In genomic region chr9:121196389-121196788, GRCh38 we compare ENCODE assay signal across 13 cellular contexts. TPM values are rescaled to one million over a fixed set of nuclear protein-coding genes. Genes with fewer than 3 reads are reported as not detected.
DNase-seq lines count a peak whose midpoint lies in the region; ATAC-seq and TF ChIP-seq lines count a peak whose summit lies in the region.
"Had no signal": no experiment of that assay in that cellular context is flagged by ENCODE, and none has a peak within 500 bp of the region (broad histone marks: within the 10 kb centered on the region; RNA-seq: fewer than 3 reads in every experiment).

No MANE protein-coding gene starts in this region.

- in situ Hi-C loops in KBM-7 (cut with MboI; ENCODE audit: low pct_unique_long_range_greater_than_20kb, low sequenced_read_pairs) = no loop called here

- no peaks in the 10 kb centered on the region for H3K36me3 Mint-ChIP-seq in mesothelial cell of epicardium

- H2AFZ ChIP-seq in SU-DHL-6 (ENCODE audit: low read depth, low read length, severe bottlenecking) = no peak overlapping the region

- peaks cover 68% of the 10 kb centered on the region for H3K4me1 Mint-ChIP-seq in mesothelial cell of epicardium

- no peaks in the 10 kb centered on the region for H3K27me3 ChIP-seq in SU-DHL-6 (ENCODE audit: low read length)

- peaks cover 45% of the 10 kb centered on the region; the same call in 1 of the 2 replicates for H3F3A ChIP-seq in SU-DHL-6 (ENCODE audit: insufficient read depth)

- ATAC-seq in GM21423 (IDR thresholded peaks at IDR 0.05; ENCODE audit: unreplicated experiment) = peak; percentile 41

- H3K4me3 ChIP-seq in GM08714 (ENCODE audit: low read length) = peak overlapping the region; percentile 41
- H3K4me3 ChIP-seq in SU-DHL-6 (ENCODE audit: insufficient read depth, low read length, poor library complexity, severe bottlenecking) = peak overlapping the region; percentile 9

- H4K20me1 ChIP-seq in SU-DHL-6 (ENCODE audit: low read depth, low read length) = peaks cover 87% of the 10 kb centered on the region

- DNase-seq in mesothelial cell of epicardium (ENCODE audit: low spot score in 2 of 2, unreplicated experiment in 2 of 2) (no peak), middle frontal gyrus (ENCODE audit: extremely low spot score, low spot score) (no peak), UCSD-AML1 (lab: John Stamatoyannopoulos, UW; ENCODE audit: unreplicated experiment) (no peak), KBM-7 (no peak), epidermal melanocyte (ENCODE audit: insufficient read length, low spot score) (no peak)
- DNase-seq: amniotic stem cell; DMS79 treated with DMSO at 0.1 percent for 48 hours; mesendoderm; stimulated activated CD4-positive, alpha-beta T cell treated with anti-CD3 and anti-CD28 coated beads, Interleukin-12 subunit alpha, Interleukin-12 subunit beta, amount 100 ng/mL, for 4 hours; WERI-Rb-1 had no signal

- H3K4me2 ChIP-seq in SU-DHL-6 (ENCODE audit: low read depth, low read length, poor library complexity, severe bottlenecking) = peak overlapping the region; percentile 94

- H3K79me2 ChIP-seq in SU-DHL-6 (ENCODE audit: insufficient read depth, low read length) = peaks cover 100% of the 10 kb centered on the region

- TF ChIP-seq CTCF in SU-DHL-6 (IDR thresholded peaks at IDR 0.05; ENCODE audit: insufficient read depth, low read length, poor library complexity, severe bottlenecking) (no peak), mesothelial cell of epicardium (IDR thresholded peaks at IDR 0.05; ENCODE audit: unreplicated experiment) (no peak)

- H3K27ac Mint-ChIP-seq in mesothelial cell of epicardium = peak overlapping the region; percentile 45

- H3K36me3 ChIP-seq in SU-DHL-6 (ENCODE audit: low read length) = peaks cover 11% of the 10 kb centered on the region; the same call in 1 of the 2 replicates

- H3K9me3 ChIP-seq in SU-DHL-6 (ENCODE audit: insufficient read depth, low read length) = no peaks in the 10 kb centered on the region

- H3K9ac ChIP-seq in SU-DHL-6 (ENCODE audit: low read length) = no peak overlapping the region

- H3K4me3 Mint-ChIP-seq in mesothelial cell of epicardium = no peak overlapping the region

- H3K9me3 Mint-ChIP-seq in mesothelial cell of epicardium = no peaks in the 10 kb centered on the region

- no peaks in the 10 kb centered on the region for H3K27me3 Mint-ChIP-seq in mesothelial cell of epicardium (ENCODE audit: low read depth)

- H3K27ac ChIP-seq in SU-DHL-6 (ENCODE audit: low read depth, low read length) = peak overlapping the region; percentile 12; the same call in 1 of the 2 replicates
- H3K27ac ChIP-seq: WERI-Rb-1 had no signal

- no peaks in the 10 kb centered on the region for H3K9me2 ChIP-seq in SU-DHL-6 (replicated peaks; ENCODE audit: insufficient read depth, low read length)

RNA-seq across cellular contexts. Expression of gene RAB14, which starts 5.3 kb away (rescaled TPM):
- total RNA-seq in mesothelial cell of epicardium = 54.9 to 61.5 TPM (median 58.3 TPM) in 3 replicates
